In genomic region chr10:117175901-117176534, GRCh38 we compare ENCODE assay signal across 8 cellular contexts. TPM values are rescaled to one million over a fixed set of nuclear protein-coding genes. Genes with fewer than 3 reads are reported as not detected.
DNase-seq lines count a peak whose midpoint lies in the region; ATAC-seq and TF ChIP-seq lines count a peak whose summit lies in the region.

No MANE protein-coding gene starts in this region.

- intact Hi-C loops in heart left ventricle (cut with DNase I) = loop anchor here (1.0 to 10.0 kb wide), 5 partner anchors 377 to 491 kb away; no protein-coding TSS in a partner anchor

- no peaks in the 10 kb centered on the region for H3K36me3 ChIP-seq in SK-N-SH (replicated peaks in 1 of 2; ENCODE audit: control insufficient read depth in 1 of 2, insufficient read depth in 2 of 2, low read length in 1 of 2)
- H3K36me3 ChIP-seq in heart left ventricle = no peaks in the 10 kb centered on the region

- no peak overlapping the region for H3K9ac ChIP-seq in SK-N-SH

- H3K4me3 Mint-ChIP-seq in IgD-negative memory B cell = peak overlapping the region; percentile 81 to 96 (median 91)
- peak overlapping the region; percentile 91 for H3K4me3 Mint-ChIP-seq in activated naive CD8-positive, alpha-beta T cell
- H3K4me3 Mint-ChIP-seq in progenitor cell of endocrine pancreas (ENCODE audit: low read depth) = peak overlapping the region; percentile 74

- peak; percentile 68 for DNase-seq in DMS53 treated with DMSO at 0.1 percent for 48 hours (lab: John Stamatoyannopoulos, UW; ENCODE audit: unreplicated experiment)
- DNase-seq in SK-N-SH = peak; percentile 78
- DNase-seq in heart left ventricle = peak; percentile 61 to 83 (median 68)
- DNase-seq in progenitor cell of endocrine pancreas (ENCODE audit: low spot score, unreplicated experiment) = peak; percentile 60
- DNase-seq in ureter (ENCODE audit: low spot score) = peak; percentile 76

- H3K4me2 ChIP-seq in SK-N-SH = peak overlapping the region; percentile 89

- H2AFZ ChIP-seq in SK-N-SH (ENCODE audit: low read depth) = no peak overlapping the region; the same call in 1 of the 2 replicates

- CTCF ChIA-PET in SK-N-SH (lab: Yijun Ruan, JAX) = interaction anchor here (0.7 to 7.4 kb wide), 55 partner anchors 10 to 578 kb away, joined by 3 to 226 read pairs (median 5); partner anchors contain the start of genes KCNK18 and SHTN1

- no peak for TF ChIP-seq POLR2A in heart left ventricle (IDR thresholded peaks at IDR 0.05)

- H3F3A ChIP-seq in SK-N-SH (replicated peaks; ENCODE audit: insufficient read depth) = no peaks in the 10 kb centered on the region

- peak; percentile 86 for TF ChIP-seq RAD21 in SK-N-SH (IDR thresholded peaks at IDR 0.05; ENCODE audit: low read length)

- H3K27me3 ChIP-seq in SK-N-SH (ENCODE audit: insufficient read depth) (peaks cover 28% of the 10 kb centered on the region), heart left ventricle (peaks cover 18 to 79% (median 33%) of the 10 kb centered on the region in 9 donors)

- H3K4me1 Mint-ChIP-seq in IgD-negative memory B cell (peaks cover 10 to 14% (median 12%) of the 10 kb centered on the region in 3 donors), progenitor cell of endocrine pancreas (ENCODE audit: low read depth) (peaks cover 12% of the 10 kb centered on the region)
- peaks cover 19% of the 10 kb centered on the region for H3K4me1 Mint-ChIP-seq in activated naive CD8-positive, alpha-beta T cell (ENCODE audit: low read depth)

- peak overlapping the region; percentile 52 to 64 for H3K4me3 ChIP-seq in SK-N-SH (ENCODE audit: low read depth in 2 of 2, low read length in 1 of 2)
- peak overlapping the region in 11 of 12 donors; percentile 14 to 54 (median 45) for H3K4me3 ChIP-seq in heart left ventricle

- H3K27ac ChIP-seq in SK-N-SH (ENCODE audit: low read depth in 2 of 2, low read length in 1 of 2) = no peak overlapping the region
- H3K27ac ChIP-seq in heart left ventricle = no peak overlapping the region

- no peaks in the 10 kb centered on the region for H3K9me3 Mint-ChIP-seq in IgD-negative memory B cell
- no peaks in the 10 kb centered on the region for H3K9me3 Mint-ChIP-seq in activated naive CD8-positive, alpha-beta T cell (ENCODE audit: low read depth)
- H3K9me3 Mint-ChIP-seq in progenitor cell of endocrine pancreas (ENCODE audit: low read depth) = no peaks in the 10 kb centered on the region

- H3K27ac Mint-ChIP-seq in IgD-negative memory B cell = no peak overlapping the region
- no peak overlapping the region for H3K27ac Mint-ChIP-seq in activated naive CD8-positive, alpha-beta T cell
- H3K27ac Mint-ChIP-seq in progenitor cell of endocrine pancreas = no peak overlapping the region

- H3K9me3 ChIP-seq in SK-N-SH (no peaks in the 10 kb centered on the region), heart left ventricle (no peaks in the 10 kb centered on the region)

- H3K79me2 ChIP-seq in SK-N-SH (ENCODE audit: insufficient read depth) = no peaks in the 10 kb centered on the region

- TF ChIP-seq CTCF in SK-N-SH (IDR thresholded peaks at IDR 0.05) (peak; percentile 89), heart left ventricle (IDR thresholded peaks at IDR 0.05) (peak; percentile 53 to 81 (median 71)), progenitor cell of endocrine pancreas (IDR thresholded peaks at IDR 0.05; ENCODE audit: unreplicated experiment) (peak; percentile 94)

- ATAC-seq in GM21515 (IDR thresholded peaks at IDR 0.05; ENCODE audit: unreplicated experiment) = peak; percentile 65
- ATAC-seq in heart left ventricle = peak in 2 of 4 donors; percentile 71 to 83

- no peak for TF ChIP-seq EP300 in SK-N-SH (IDR thresholded peaks at IDR 0.05; ENCODE audit: borderline replicate concordance in 1 of 2, low read depth in 1 of 2, low read length in 1 of 2)

- H3K36me3 Mint-ChIP-seq in IgD-negative memory B cell = no peaks in the 10 kb centered on the region
- no peaks in the 10 kb centered on the region for H3K36me3 Mint-ChIP-seq in activated naive CD8-positive, alpha-beta T cell
- no peaks in the 10 kb centered on the region for H3K36me3 Mint-ChIP-seq in progenitor cell of endocrine pancreas (ENCODE audit: insufficient read depth)

- no peaks in the 10 kb centered on the region for H4K20me1 ChIP-seq in SK-N-SH (ENCODE audit: insufficient read depth)

- H3K4me1 ChIP-seq in SK-N-SH (ENCODE audit: control insufficient read depth in 1 of 2, insufficient read depth in 2 of 2, low read depth in 1 of 2, low read length in 1 of 2) (peaks cover 0 to 9% of the 10 kb centered on the region in 2 experiments; a peak in 1 of 4 replicates), heart left ventricle (peaks cover 0 to 16% (median 10%) of the 10 kb centered on the region in 12 donors)

- POLR2A ChIA-PET in SK-N-SH (lab: Yijun Ruan, JAX) = interaction anchor here (1.3 kb wide), 1 partner anchor 379 kb away, joined by 4 read pairs; no protein-coding TSS in a partner anchor

- 4% methylated on average over 12 of the region's 12 CpGs for WGBS in SK-N-SH (ENCODE audit: low lambda C conversion rate)
- WGBS in heart left ventricle, 4 donors = 17 to 24% (median 20%) methylated on average over 12 of the region's 12 CpGs

- H3K27me3 Mint-ChIP-seq in IgD-negative memory B cell = peaks cover 19% of the 10 kb centered on the region
- H3K27me3 Mint-ChIP-seq in activated naive CD8-positive, alpha-beta T cell = peaks cover 15% of the 10 kb centered on the region
- H3K27me3 Mint-ChIP-seq in progenitor cell of endocrine pancreas = peaks cover 71% of the 10 kb centered on the region

- H3K9me2 ChIP-seq in SK-N-SH = no peaks in the 10 kb centered on the region

TF ChIP-seq in SK-N-SH, 30 proteins besides CTCF, POLR2A, EP300 and RAD21:
- TF ChIP-seq GABPA (IDR thresholded peaks at IDR 0.05; ENCODE audit: low read depth) = peak; percentile 16; the same call in 1 of the 2 replicates
- TF ChIP-seq SMC3 (IDR thresholded peaks at IDR 0.05; ENCODE audit: low read depth, low read length) = peak; percentile 62
- no peak for TF ChIP-seq SIN3A (IDR thresholded peaks at IDR 0.05; ENCODE audit: borderline replicate concordance, low read depth, low read length)
- peak; percentile 45; the same call in 1 of the 2 replicates for TF ChIP-seq NFIC (IDR thresholded peaks at IDR 0.05; ENCODE audit: borderline replicate concordance)
- no peak for TF ChIP-seq ELF1 (IDR thresholded peaks at IDR 0.05)
- TF ChIP-seq RCOR1 (IDR thresholded peaks at IDR 0.05; ENCODE audit: low read length) = 0 out of 2 replicates have a peak, but pooled peaks have one; percentile 14

RNA-seq across cellular contexts. Expression of gene KCNK18, which starts 21.3 kb away (rescaled TPM):
- polyA plus RNA-seq in IgD-negative memory B cell (not detected), SK-N-SH (2012; rRNA removed) (not detected in 2 replicates), heart left ventricle (not detected)
- not detected in 2 replicates for polyA plus RNA-seq in SK-N-SH (2012; cell fraction: cytosol; rRNA removed)
- not detected in 2 replicates for polyA plus RNA-seq in SK-N-SH (2012; cell fraction: nucleus; rRNA removed)
- total RNA-seq in heart left ventricle (not detected), progenitor cell of endocrine pancreas (not detected in 2 replicates), ureter (not detected)

RNA-seq across cellular contexts. Expression of gene VAX1, which starts 37.9 kb away (rescaled TPM):
- polyA plus RNA-seq in IgD-negative memory B cell = not detected
- not detected in 2 replicates for polyA plus RNA-seq in SK-N-SH (2012; rRNA removed)
- polyA plus RNA-seq in SK-N-SH (2012; cell fraction: cytosol; rRNA removed) = not detected in 2 replicates
- polyA plus RNA-seq in SK-N-SH (2012; cell fraction: nucleus; rRNA removed) = not detected in 2 replicates
- not detected for total RNA-seq in heart left ventricle
- not detected for polyA plus RNA-seq in heart left ventricle
- total RNA-seq in progenitor cell of endocrine pancreas = not detected in 2 replicates
- not detected for total RNA-seq in ureter
